Comparison of ENCODE assay signal across 16 cellular contexts in the genomic region with DNA sequence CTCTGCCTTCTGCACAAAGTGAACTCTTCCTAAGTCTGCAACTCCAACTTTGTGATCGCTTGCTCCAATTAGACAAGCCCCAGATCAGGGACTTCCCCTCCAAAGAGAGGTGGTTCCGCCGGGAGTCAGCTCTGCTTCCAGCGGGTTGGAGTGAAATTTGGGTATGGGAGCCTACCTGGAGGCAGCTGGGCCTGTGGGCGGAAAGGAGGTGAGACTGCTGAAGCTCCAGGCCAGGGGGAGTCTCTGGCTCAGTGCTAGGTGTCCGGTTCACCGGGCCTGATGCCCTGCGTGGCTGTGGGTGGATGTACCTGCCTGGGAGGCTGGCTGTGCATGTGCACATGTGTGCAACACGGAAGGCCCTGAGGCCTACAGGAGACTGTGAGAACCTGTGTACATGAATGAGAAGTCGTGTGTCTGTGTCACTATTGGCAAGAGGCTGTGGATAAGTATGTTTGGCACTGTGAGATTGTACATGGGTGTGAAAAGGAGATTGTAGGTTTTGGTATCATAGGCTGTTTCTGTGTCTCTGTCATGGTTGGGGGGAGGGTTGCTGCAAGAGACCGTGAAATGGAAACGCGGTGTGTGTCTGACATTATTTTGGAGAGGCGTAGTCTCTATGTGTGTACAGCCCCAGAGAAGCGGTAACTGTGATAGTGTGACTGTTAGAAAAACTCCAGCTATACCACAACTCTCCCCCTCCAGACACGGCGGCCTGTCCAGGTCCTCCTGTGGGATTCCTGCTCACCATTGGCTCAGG. TPM values are rescaled to one million over a fixed set of nuclear protein-coding genes. Genes with fewer than 3 reads are reported as not detected.
A peak's percentile ranks its signal among the peaks of the same experiment; 100 is the strongest.
DNase-seq lines count a peak whose midpoint lies in the region; ATAC-seq and TF ChIP-seq lines count a peak whose summit lies in the region.
"Had no signal": no experiment of that assay in that cellular context is flagged by ENCODE, and none has a peak within 500 bp of the region (broad histone marks: within the 10 kb centered on the region; RNA-seq: fewer than 3 reads in every experiment).

No MANE protein-coding gene starts in this region.

- no peak for DNase-seq in activated CD4-positive, alpha-beta T cell treated with anti-CD3 and anti-CD28 coated beads, Interleukin-2, amount 10 ng/mL, durations not matched to agents 24 days and 14 days
- DNase-seq in activated CD4-positive, alpha-beta T cell treated with anti-CD3 and anti-CD28 coated beads, Interleukin-2, amount 50 U/mL, for 48 hours, result no peak
- DNase-seq in activated B cell treated with CpG ODN at 0.5 μM for 24 hours (no peak), osteoblast (ENCODE audit: insufficient read length, low spot score, missing footprints) (peak; percentile 89), SHP77 treated with DMSO at 0.1 percent for 48 hours (lab: John Stamatoyannopoulos, UW) (no peak), NCI-H510A treated with DMSO at 0.1 percent for 48 hours (lab: John Stamatoyannopoulos, UW) (no peak)
- no peak for DNase-seq in stimulated activated CD4-positive, alpha-beta T cell treated with anti-CD3 and anti-CD28 coated beads, Interleukin-4, amount 100 ng/mL, for 1 hour
- DNase-seq: DMS79 treated with DMSO at 0.1 percent for 48 hours, NCI-H1105, NCI-H526, SHP77, spleen had no signal

- no peaks in the 10 kb centered on the region for H3K79me2 ChIP-seq in osteoblast (ENCODE audit: insufficient read depth, low read length)

- H3K27me3 ChIP-seq in iPS-15b (ENCODE audit: control insufficient read depth, insufficient read depth, low read length) (peaks cover 98% of the 10 kb centered on the region), osteoblast (ENCODE audit: insufficient read depth, low read length) (peaks cover 99% of the 10 kb centered on the region)

- H3K9me3 ChIP-seq in iPS-15b (ENCODE audit: control insufficient read depth, insufficient read depth, low read length) (no peaks in the 10 kb centered on the region), osteoblast (ENCODE audit: low read depth, low read length) (no peaks in the 10 kb centered on the region)
- H3K9me3 ChIP-seq: A549 had no signal

- peaks cover 75% of the 10 kb centered on the region for H3K27me3 Mint-ChIP-seq in activated CD4-positive, alpha-beta T cell treated with anti-CD3 and anti-CD28 coated beads, Interleukin-2, amount 10 ng/mL, durations not matched to agents 24 days and 14 days
- peaks cover 61% of the 10 kb centered on the region for H3K27me3 Mint-ChIP-seq in activated B cell treated with CpG ODN at 0.5 μM for 24 hours

- H3K36me3 ChIP-seq in iPS-15b (ENCODE audit: control insufficient read depth, insufficient read depth, low read length) (no peaks in the 10 kb centered on the region), osteoblast (ENCODE audit: insufficient read depth, low read length) (no peaks in the 10 kb centered on the region)
- H3K36me3 ChIP-seq: spleen had no signal

- H3K9me3 Mint-ChIP-seq in activated CD4-positive, alpha-beta T cell treated with anti-CD3 and anti-CD28 coated beads, Interleukin-2, amount 10 ng/mL, durations not matched to agents 24 days and 14 days, result no peaks in the 10 kb centered on the region
- peaks cover 2% of the 10 kb centered on the region for H3K9me3 Mint-ChIP-seq in activated B cell treated with CpG ODN at 0.5 μM for 24 hours

- no peaks in the 10 kb centered on the region for H4K20me1 ChIP-seq in osteoblast (ENCODE audit: insufficient read depth, low read length)

- H3K4me1 ChIP-seq in iPS-15b (ENCODE audit: control insufficient read depth, insufficient read depth, low read length), result peaks cover 14% of the 10 kb centered on the region
- H3K4me1 ChIP-seq in osteoblast (ENCODE audit: insufficient read depth, low read length), result no peaks in the 10 kb centered on the region

- no peak overlapping the region for H3K9ac ChIP-seq in iPS-15b (ENCODE audit: low read depth, low read length)

- peak overlapping the region; percentile 2 for H3K4me3 Mint-ChIP-seq in activated CD4-positive, alpha-beta T cell treated with anti-CD3 and anti-CD28 coated beads, Interleukin-2, amount 10 ng/mL, durations not matched to agents 24 days and 14 days
- H3K4me3 Mint-ChIP-seq in activated B cell treated with CpG ODN at 0.5 μM for 24 hours, result peak overlapping the region; percentile 0

- H3K4me1 Mint-ChIP-seq in activated CD4-positive, alpha-beta T cell treated with anti-CD3 and anti-CD28 coated beads, Interleukin-2, amount 10 ng/mL, durations not matched to agents 24 days and 14 days, result peaks cover 27% of the 10 kb centered on the region
- H3K4me1 Mint-ChIP-seq in activated B cell treated with CpG ODN at 0.5 μM for 24 hours, result peaks cover 32% of the 10 kb centered on the region

- H3K4me2 ChIP-seq in osteoblast (ENCODE audit: insufficient read depth, low read length), result no peak overlapping the region
- H3K4me2 ChIP-seq: A549 had no signal

- H3K27ac Mint-ChIP-seq in activated CD4-positive, alpha-beta T cell treated with anti-CD3 and anti-CD28 coated beads, Interleukin-2, amount 10 ng/mL, durations not matched to agents 24 days and 14 days, result peak overlapping the region; percentile 39
- no peak overlapping the region for H3K27ac Mint-ChIP-seq in activated B cell treated with CpG ODN at 0.5 μM for 24 hours

- CTCF ChIA-PET in activated B cell treated with CpG ODN at 0.5 μM for 24 hours (lab: Charles Lee), result no interaction called here

- intact Hi-C loops in activated CD4-positive, alpha-beta T cell treated with anti-CD3 and anti-CD28 coated beads, Interleukin-2, amount 10 ng/mL, durations not matched to agents 24 days and 14 days (cut with micrococcal nuclease), result loop anchor here (5.0 to 10.0 kb wide), 4 partner anchors 299 to 1621 kb away; a partner anchor contains a TSS
- intact Hi-C loops in activated B cell treated with CpG ODN at 0.5 μM for 24 hours (cut with micrococcal nuclease), result loop anchor here (1.0 to 5.0 kb wide), 2 partner anchors 8 to 1454 kb away; no protein-coding TSS in a partner anchor

- H3K27ac ChIP-seq in osteoblast (ENCODE audit: low read depth, low read length), result no peak overlapping the region
- H3K27ac ChIP-seq: A549, spleen had no signal

- ATAC-seq in activated B cell treated with CpG ODN at 0.5 μM for 24 hours (ENCODE audit: low read depth), result no peak
- ATAC-seq: A549, HCT116 had no signal

- POLR2A ChIA-PET in activated B cell treated with CpG ODN at 0.5 μM for 24 hours (lab: Charles Lee), result interaction anchor here (0.7 kb wide), 1 partner anchor 26 kb away, joined by 3 read pairs; no protein-coding TSS in a partner anchor

- H3K4me3 ChIP-seq in iPS-15b (ENCODE audit: low read depth, low read length) (peak overlapping the region; percentile 47), osteoblast (ENCODE audit: insufficient read depth, low read length) (no peak overlapping the region)
- H3K4me3 ChIP-seq: A549 had no signal

- peaks cover 16% of the 10 kb centered on the region for H3K36me3 Mint-ChIP-seq in activated CD4-positive, alpha-beta T cell treated with anti-CD3 and anti-CD28 coated beads, Interleukin-2, amount 10 ng/mL, durations not matched to agents 24 days and 14 days (ENCODE audit: low read depth)
- no peaks in the 10 kb centered on the region for H3K36me3 Mint-ChIP-seq in activated B cell treated with CpG ODN at 0.5 μM for 24 hours (ENCODE audit: low read depth)

- H2AFZ ChIP-seq in osteoblast (ENCODE audit: low read length), result no peak overlapping the region

- TF ChIP-seq CTCF in activated B cell treated with CpG ODN at 0.5 μM for 24 hours (IDR thresholded peaks at IDR 0.05), result no peak
- TF ChIP-seq CTCF in osteoblast (IDR thresholded peaks at IDR 0.05; ENCODE audit: extremely low read depth, low read depth, low read length), result no peak

RNA-seq across cellular contexts. Expression of a gene that starts 4.2 kb away (rescaled TPM):
- 0.44 and 0.57 TPM in 2 replicates for total RNA-seq in activated CD4-positive, alpha-beta T cell treated with anti-CD3 and anti-CD28 coated beads, Interleukin-2, amount 10 ng/mL, durations not matched to agents 24 days and 14 days
- total RNA-seq in activated B cell treated with CpG ODN at 0.5 μM for 24 hours (not detected in 2 replicates), osteoblast (not detected in 2 replicates)
- total RNA-seq: bronchial epithelial cell, spleen had no signal

RNA-seq across cellular contexts. Expression of a gene that starts 7.3 kb away (rescaled TPM):
- 116 and 118 TPM in 2 replicates for total RNA-seq in activated CD4-positive, alpha-beta T cell treated with anti-CD3 and anti-CD28 coated beads, Interleukin-2, amount 10 ng/mL, durations not matched to agents 24 days and 14 days
- total RNA-seq in activated B cell treated with CpG ODN at 0.5 μM for 24 hours, result 73.2 and 86.1 TPM in 2 replicates
- total RNA-seq in osteoblast, result 22.4 and 24.2 TPM in 2 replicates
